In genomic region chr5:141590127-141590526, GRCh38 we compare ENCODE assay signal across 1 cellular context.
TF ChIP-seq lines count a peak whose summit lies in the region.

No MANE protein-coding gene starts in this region.

TF ChIP-seq in HepG2, 621 proteins besides CTCF, POLR2A, EP300 and RAD21 (continued from another document):
- TF ChIP-seq ZSCAN20 (CRISPR knock-in tag; IDR thresholded peaks at IDR 0.05; ENCODE audit: borderline replicate concordance) (no peak), SIX4 (CRISPR knock-in tag; IDR thresholded peaks at IDR 0.05) (no peak), ZNF30 (CRISPR knock-in tag; IDR thresholded peaks at IDR 0.05) (no peak), ZNF24 (IDR thresholded peaks at IDR 0.05) (peak; percentile 66; the same call in 1 of the 2 replicates), IRF2 (CRISPR knock-in tag; IDR thresholded peaks at IDR 0.05) (peak; percentile 48), ONECUT2 (CRISPR knock-in tag; IDR thresholded peaks at IDR 0.05) (no peak)
